8 cellular contexts compared by ENCODE assay signal in genomic region chr2:171893824-171894611, GRCh38. TPM values are rescaled to one million over a fixed set of nuclear protein-coding genes. Genes with fewer than 3 reads are reported as not detected.
DNase-seq lines count a peak whose midpoint lies in the region; ATAC-seq and TF ChIP-seq lines count a peak whose summit lies in the region.

Gene SLC25A12, minus strand, starts transcription at chr2:171894244. Its CDS starts 30 bp downstream, at chr2:171894214.

- TF ChIP-seq CTCF in LNCaP clone FGC (IDR thresholded peaks at IDR 0.05; ENCODE audit: control insufficient read depth, extremely low read depth, insufficient read depth) (no peak), foreskin keratinocyte (conservative IDR thresholded peaks at IDR 0.05) (no peak), neural crest cell (conservative IDR thresholded peaks at IDR 0.05) (no peak), stomach (IDR thresholded peaks at IDR 0.05) (no peak)

- H3K27me3 ChIP-seq in SJCRH30: no peaks in the 10 kb centered on the region
- no peaks in the 10 kb centered on the region for H3K27me3 ChIP-seq in foreskin keratinocyte
- H3K27me3 ChIP-seq in stomach: no peaks in the 10 kb centered on the region

- H3K4me3 Mint-ChIP-seq in neural crest cell: peak within 1 kb of the TSS; percentile 99

- peak within 1 kb of the TSS; percentile 79 for H3K27ac Mint-ChIP-seq in neural crest cell (ENCODE audit: unreplicated experiment)

- no peaks in the 10 kb centered on the region for H3K27me3 Mint-ChIP-seq in neural crest cell (ENCODE audit: low read depth)

- H3K36me3 ChIP-seq in SJCRH30 (no peaks in the 10 kb centered on the region), stomach (peaks cover 0 to 8% (median 3%) of the 10 kb centered on the region in 4 donors)

- peak in 1 of 4 donors; percentile 63 for TF ChIP-seq POLR2A in stomach (IDR thresholded peaks at IDR 0.05)

- H3K9me3 ChIP-seq in SJCRH30 (replicated peaks): peaks cover 3% of the 10 kb centered on the region
- H3K9me3 ChIP-seq in stomach: no peaks in the 10 kb centered on the region

- 0% methylated on average over 58 to 63 of the region's 63 CpGs for WGBS in stomach, 5 donors

- H3K4me1 ChIP-seq in SJCRH30 (no peaks in the 10 kb centered on the region; the same call in 1 of the 2 replicates), foreskin keratinocyte (peaks cover 5% of the 10 kb centered on the region), stomach (peaks cover 15 to 51% (median 35%) of the 10 kb centered on the region in 4 donors)

- TF ChIP-seq EP300 in stomach (IDR thresholded peaks at IDR 0.05): no peak

- no peaks in the 10 kb centered on the region for H3K9me3 Mint-ChIP-seq in neural crest cell

- intact Hi-C loops in stomach (cut with DNase I; ENCODE audit: low total_unique reads): no loop called here

- peaks cover 28% of the 10 kb centered on the region for H3K4me1 Mint-ChIP-seq in neural crest cell

- peaks cover 2% of the 10 kb centered on the region for H3K36me3 Mint-ChIP-seq in neural crest cell (ENCODE audit: low read depth)

- H3K4me3 ChIP-seq in LNCaP clone FGC (ENCODE audit: low read depth, low read length) (peak within 1 kb of the TSS; percentile 67), SJCRH30 (peak within 1 kb of the TSS; percentile 82), stomach (peak within 1 kb of the TSS; percentile 65 to 97 (median 78))

- H3K27ac ChIP-seq in SJCRH30: peak within 1 kb of the TSS; percentile 49
- H3K27ac ChIP-seq in foreskin keratinocyte: peak within 1 kb of the TSS; percentile 93
- H3K27ac ChIP-seq in stomach: peak within 1 kb of the TSS; percentile 85 to 92 (median 87)

- DNase-seq in EL: peak; percentile 81
- peak; percentile 29 for DNase-seq in GOT3 (lab: John Stamatoyannopoulos, UW)
- DNase-seq in LNCaP clone FGC (ENCODE audit: low read depth): peak; percentile 40
- DNase-seq in SJCRH30: peak; percentile 85 to 90
- peak; percentile 67 for DNase-seq in activated gamma-delta T cell treated with Interleukin-2 at 50 U/mL for 16 hours
- DNase-seq in foreskin keratinocyte: peak; percentile 54 to 71
- DNase-seq in neural crest cell (ENCODE audit: low read depth, low spot score): peak; percentile 65
- peak; percentile 87 for DNase-seq in stomach

- peak; percentile 93 for ATAC-seq in foreskin keratinocyte

RNA-seq across cellular contexts. Expression of gene SLC25A12, which starts in this region (rescaled TPM):
- 22.9 and 23.6 TPM in 2 replicates for total RNA-seq in SJCRH30 (2014; rRNA removed; shearing (Covaris generic))
- total RNA-seq in foreskin keratinocyte (15.4 and 17.4 TPM in 2 replicates), neural crest cell (20.4 and 20.5 TPM in 2 replicates), stomach (10 to 100 TPM; 13.9 to 53.6 (median 34.4) TPM)
- polyA plus RNA-seq in foreskin keratinocyte (7.6 and 9.7 TPM in 2 replicates), stomach (10 to 100 TPM; 10.1 to 15.7 (median 11.9) TPM)

Comparison
In these comparisons a context has a peak if more than half of its experiments do, and no peak if none do; other contexts are left out.
1. Peak in every context shown above with its lines: DNase-seq, ATAC-seq, H3K4me3 ChIP-seq and H3K27ac ChIP-seq.
2. DNase-seq: peak in every context shown above with its lines; median percentile 88 in SJCRH30; 87 in stomach; 81 in EL; 67 in activated gamma-delta T cell treated with Interleukin-2 at 50 U/mL for 16 hours; 65 in neural crest cell; 62 in foreskin keratinocyte; 40 in LNCaP clone FGC; 29 in GOT3.